17 cellular contexts compared by ENCODE assay signal in genomic region chr22:27097933-27098332, GRCh38.
"Had no signal": no experiment of that assay in that cellular context is flagged by ENCODE, and none has a peak within 500 bp of the region (broad histone marks: within the 10 kb centered on the region; RNA-seq: fewer than 3 reads in every experiment).

No MANE protein-coding gene starts in this region.

- H3K36me3 Mint-ChIP-seq: naive B cell; neural progenitor cell; stimulated activated effector memory CD8-positive, alpha-beta T cell treated with anti-CD3 and anti-CD28 coated beads, Interleukin-12 subunit alpha, Interleukin-12 subunit beta, amount 100 ng/mL, for 72 hours had no signal

- DNase-seq: activated CD4-positive, alpha-beta T cell treated with anti-CD3 and anti-CD28 coated beads, Interleukin-2, amount 10 ng/mL, durations not matched to agents 7 days and 5 days; activated CD4-positive, CD25-positive, alpha-beta regulatory T cell; activated naive CD4-positive, alpha-beta T cell treated with anti-CD3 and anti-CD28 coated beads, Interleukin-2, amount 50 U/mL, for 16 hours; activated T-cell treated with anti-CD3 and anti-CD28 coated beads for 4 hours; body of pancreas; central memory CD4-positive, alpha-beta T cell; effector CD8-positive, alpha-beta T cell; foreskin keratinocyte; head of caudate nucleus; naive B cell; pancreas; stimulated activated CD4-positive, alpha-beta T cell treated with anti-CD3 and anti-CD28 coated beads, Interleukin-12 subunit alpha, Interleukin-12 subunit beta, amount 100 ng/mL, for 4 hours; SW 1271; uterus had no signal

- H3K4me3 Mint-ChIP-seq: activated CD4-positive, alpha-beta T cell treated with anti-CD3 and anti-CD28 coated beads, Interleukin-2, amount 10 ng/mL, durations not matched to agents 7 days and 5 days; naive B cell; neural progenitor cell; stimulated activated effector memory CD8-positive, alpha-beta T cell treated with anti-CD3 and anti-CD28 coated beads, Interleukin-12 subunit alpha, Interleukin-12 subunit beta, amount 100 ng/mL, for 72 hours; T-helper 2 cell treated with Interferon-gamma antibody and Interleukin-4, amounts not matched to agents 5 μg/mL and 100 μg/mL, for 36 hours had no signal

- H3K27ac Mint-ChIP-seq: activated CD4-positive, alpha-beta T cell treated with anti-CD3 and anti-CD28 coated beads, Interleukin-2, amount 10 ng/mL, durations not matched to agents 7 days and 5 days; naive B cell; neural progenitor cell; stimulated activated effector memory CD8-positive, alpha-beta T cell treated with anti-CD3 and anti-CD28 coated beads, Interleukin-12 subunit alpha, Interleukin-12 subunit beta, amount 100 ng/mL, for 72 hours; T-helper 2 cell treated with Interferon-gamma antibody and Interleukin-4, amounts not matched to agents 5 μg/mL and 100 μg/mL, for 36 hours had no signal

- H3K4me1 Mint-ChIP-seq: activated CD4-positive, alpha-beta T cell treated with anti-CD3 and anti-CD28 coated beads, Interleukin-2, amount 10 ng/mL, durations not matched to agents 7 days and 5 days; naive B cell; stimulated activated effector memory CD8-positive, alpha-beta T cell treated with anti-CD3 and anti-CD28 coated beads, Interleukin-12 subunit alpha, Interleukin-12 subunit beta, amount 100 ng/mL, for 72 hours had no signal

- H3K9me3 Mint-ChIP-seq: activated CD4-positive, alpha-beta T cell treated with anti-CD3 and anti-CD28 coated beads, Interleukin-2, amount 10 ng/mL, durations not matched to agents 7 days and 5 days; neural progenitor cell; stimulated activated effector memory CD8-positive, alpha-beta T cell treated with anti-CD3 and anti-CD28 coated beads, Interleukin-12 subunit alpha, Interleukin-12 subunit beta, amount 100 ng/mL, for 72 hours; T-helper 2 cell treated with Interferon-gamma antibody and Interleukin-4, amounts not matched to agents 5 μg/mL and 100 μg/mL, for 36 hours had no signal

- ATAC-seq: body of pancreas; foreskin keratinocyte; pancreas; stimulated activated effector memory CD8-positive, alpha-beta T cell treated with anti-CD3 and anti-CD28 coated beads, Interleukin-12 subunit alpha, Interleukin-12 subunit beta, amount 100 ng/mL, for 72 hours had no signal
